ENCODE assay signal across 9 cellular contexts in genomic region chr17:77332034-77332971, GRCh38.
DNase-seq lines count a peak whose midpoint lies in the region; ATAC-seq and TF ChIP-seq lines count a peak whose summit lies in the region.
"Had no signal": no experiment of that assay in that cellular context is flagged by ENCODE, and none has a peak within 500 bp of the region (broad histone marks: within the 10 kb centered on the region; RNA-seq: fewer than 3 reads in every experiment).

No MANE protein-coding gene starts in this region.

- peak overlapping the region in 3 of 5 experiments; percentile 20 to 92 (median 83) for H3K27ac Mint-ChIP-seq in brain

- H3K4me3 ChIP-seq in GM08714 (ENCODE audit: low read length) (peak overlapping the region; percentile 50; the same call in 1 of the 2 replicates), Panc1 (ENCODE audit: low read depth in 2 of 2, low read length in 2 of 2) (no peak overlapping the region), neutrophil (ENCODE audit: low read depth in 1 of 2, low read length in 1 of 2) (peak overlapping the region in 1 of 2 experiments; percentile 52)

- peaks cover 25% of the 10 kb centered on the region for H3K4me1 Mint-ChIP-seq in brain

- H3K27me3 ChIP-seq in Panc1 (ENCODE audit: control insufficient read depth, insufficient read depth, low read length) (no peaks in the 10 kb centered on the region), neutrophil (no peaks in the 10 kb centered on the region)

- in situ Hi-C loops in Panc1 (cut with HindIII; ENCODE audit: low pct_unique_long_range_greater_than_20kb, low sequenced_read_pairs), result no loop called here

- no peak for TF ChIP-seq CTCF in Panc1 (IDR thresholded peaks at IDR 0.05)
- TF ChIP-seq CTCF in brain (conservative IDR thresholded peaks at IDR 0.05), result no peak
- TF ChIP-seq CTCF in neutrophil (IDR thresholded peaks at IDR 0.05), result no peak

- no peaks in the 10 kb centered on the region for H3K36me3 ChIP-seq in Panc1 (ENCODE audit: control insufficient read depth, insufficient read depth, low read length)
- H3K36me3 ChIP-seq in neutrophil, result no peaks in the 10 kb centered on the region

- peak overlapping the region in 4 of 5 experiments; percentile 5 to 71 (median 59) for H3K4me3 Mint-ChIP-seq in brain
- H3K4me3 Mint-ChIP-seq: neural crest cell had no signal

- TSS peak; percentile 37 for BruUV-seq in Panc1 (replicated peaks; lab: Mats Ljungman, UMichigan)

- H3K9me3 Mint-ChIP-seq in brain, result peaks cover 2 to 11% (median 8%) of the 10 kb centered on the region in 5 experiments

- peaks cover 4% of the 10 kb centered on the region for H3K27me3 Mint-ChIP-seq in brain

- ATAC-seq in Panc1 (no peak), GM21825 (IDR thresholded peaks at IDR 0.05; ENCODE audit: unreplicated experiment) (no peak), HG02981 (IDR thresholded peaks at IDR 0.05; ENCODE audit: unreplicated experiment) (no peak)

- H3K4me1 ChIP-seq in Panc1 (ENCODE audit: control insufficient read depth, insufficient read depth, low read length) (peaks cover 63% of the 10 kb centered on the region), neutrophil (ENCODE audit: control insufficient read depth in 1 of 2, insufficient read depth in 1 of 2, low read depth in 1 of 2, low read length in 1 of 2) (peaks cover 25 to 28% of the 10 kb centered on the region in 2 experiments)

- DNase-seq in Panc1 (ENCODE audit: low read depth, low spot score) (no peak), AG20443 (ENCODE audit: low spot score) (no peak), MV-4-11 (lab: John Stamatoyannopoulos, UW) (no peak)

- CTCF ChIA-PET in Panc1 (lab: Charles Lee), result interaction anchor here (0.5 to 1.5 kb wide), 7 partner anchors 40 to 211 kb away, joined by 3 to 4 read pairs (median 3); no protein-coding TSS in a partner anchor

- H3K9me3 ChIP-seq in Panc1 (ENCODE audit: control insufficient read depth, insufficient read depth, low read depth, low read length) (peaks cover 12% of the 10 kb centered on the region; the same call in 1 of the 2 replicates), neutrophil (no peaks in the 10 kb centered on the region)

- H3K36me3 Mint-ChIP-seq in brain, result no peaks in the 10 kb centered on the region

- H3K27ac ChIP-seq in Panc1 (ENCODE audit: low read length) (peak overlapping the region; percentile 65), neutrophil (peak overlapping the region; percentile 69)

- POLR2A ChIA-PET in Panc1 (lab: Charles Lee), result no interaction called here

- intact Hi-C loops in Panc1 (cut with micrococcal nuclease; ENCODE audit: unreplicated experiment), result loop anchor here (5.0 to 10.0 kb wide), 2 partner anchors 62 to 95 kb away; no protein-coding TSS in a partner anchor
